9 cellular contexts compared by ENCODE assay signal in the genomic region with DNA sequence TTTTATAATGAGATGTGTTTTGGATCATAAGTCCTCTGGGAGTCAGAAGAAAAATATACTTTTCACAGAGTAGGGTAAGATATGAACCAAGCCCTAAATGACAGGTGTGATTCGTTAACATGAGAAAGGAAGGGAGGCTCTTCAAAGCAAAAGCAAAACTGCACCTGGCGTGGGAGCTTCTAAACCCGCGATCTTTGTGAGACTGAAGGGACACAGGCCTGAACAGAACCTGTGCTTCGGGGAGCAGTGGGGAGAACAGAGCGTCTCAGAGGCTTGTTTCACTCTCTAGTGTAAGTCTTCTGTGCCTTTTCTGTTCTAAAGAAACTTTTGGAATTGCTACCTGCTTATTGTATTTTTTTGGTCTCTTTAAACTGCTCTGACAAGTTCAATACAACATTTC. TPM values are rescaled to one million over a fixed set of nuclear protein-coding genes. Genes with fewer than 3 reads are reported as not detected.
A peak's percentile ranks its signal among the peaks of the same experiment; 100 is the strongest.
DNase-seq lines count a peak whose midpoint lies in the region; ATAC-seq, FAIRE-seq and TF ChIP-seq lines count a peak whose summit lies in the region.
"Had no signal": no experiment of that assay in that cellular context is flagged by ENCODE, and none has a peak within 500 bp of the region (broad histone marks: within the 10 kb centered on the region; RNA-seq: fewer than 3 reads in every experiment).

No MANE protein-coding gene starts in this region.

- peak; percentile 55 for DNase-seq in GM18507 (ENCODE audit: extremely low spot score, insufficient read length, low read depth)
- no peak for DNase-seq in left colon
- DNase-seq in KBM-7 = no peak
- DNase-seq in superior temporal gyrus (ENCODE audit: extremely low spot score) = no peak

- ATAC-seq in GM21367 (IDR thresholded peaks at IDR 0.05; ENCODE audit: unreplicated experiment) (peak; percentile 98), HG03432 (IDR thresholded peaks at IDR 0.05; ENCODE audit: unreplicated experiment) (peak; percentile 92), left colon (no peak), gastroesophageal sphincter (no peak)

- no peaks in the 10 kb centered on the region for H3K27me3 Mint-ChIP-seq in activated naive CD4-positive, alpha-beta T cell treated with anti-CD3 and anti-CD28 coated beads, Interleukin-2, amount 50 U/mL, for 24 hours

- peaks cover 0 to 74% of the 10 kb centered on the region in 2 donors for H3K36me3 ChIP-seq in gastroesophageal sphincter
- H3K36me3 ChIP-seq: right atrium auricular region had no signal

- H3K27ac ChIP-seq in gastroesophageal sphincter = no peak overlapping the region
- H3K27ac ChIP-seq: right atrium auricular region had no signal

- H3K4me1 ChIP-seq in gastroesophageal sphincter = no peaks in the 10 kb centered on the region
- H3K4me1 ChIP-seq: right atrium auricular region had no signal

- no peak for TF ChIP-seq POLR2A in gastroesophageal sphincter (IDR thresholded peaks at IDR 0.05)

- H3K4me3 ChIP-seq in gastroesophageal sphincter = no peak overlapping the region
- H3K4me3 ChIP-seq: right atrium auricular region had no signal

- FAIRE-seq in GM18507 (lab: Jason Lieb, UNC) = peak; percentile 92

- no peaks in the 10 kb centered on the region for H3K9me3 ChIP-seq in gastroesophageal sphincter
- H3K9me3 ChIP-seq: right atrium auricular region had no signal

- H3K27me3 ChIP-seq in gastroesophageal sphincter = no peaks in the 10 kb centered on the region
- H3K27me3 ChIP-seq: right atrium auricular region had no signal

- no peaks in the 10 kb centered on the region for H3K4me1 Mint-ChIP-seq in activated naive CD4-positive, alpha-beta T cell treated with anti-CD3 and anti-CD28 coated beads, Interleukin-2, amount 50 U/mL, for 24 hours

- no peak for TF ChIP-seq CTCF in gastroesophageal sphincter (IDR thresholded peaks at IDR 0.05)

- 80 to 82% methylated on average over 4 to 6 of the region's 6 CpGs for WGBS in gastroesophageal sphincter (ENCODE audit: low coverage in 1 of 2), 2 donors

- no peaks in the 10 kb centered on the region for H3K9me3 Mint-ChIP-seq in activated naive CD4-positive, alpha-beta T cell treated with anti-CD3 and anti-CD28 coated beads, Interleukin-2, amount 50 U/mL, for 24 hours

- in situ Hi-C loops in KBM-7 (cut with MboI; ENCODE audit: low pct_unique_long_range_greater_than_20kb, low sequenced_read_pairs) = no loop called here

- H3K27ac Mint-ChIP-seq in activated naive CD4-positive, alpha-beta T cell treated with anti-CD3 and anti-CD28 coated beads, Interleukin-2, amount 50 U/mL, for 24 hours = no peak overlapping the region

- intact Hi-C loops in left colon (cut with DNase I, micrococcal nuclease) = no loop called here

- TF ChIP-seq EP300 in gastroesophageal sphincter (IDR thresholded peaks at IDR 0.05) = no peak

- peak overlapping the region; percentile 37 for H3K4me3 Mint-ChIP-seq in activated naive CD4-positive, alpha-beta T cell treated with anti-CD3 and anti-CD28 coated beads, Interleukin-2, amount 50 U/mL, for 24 hours

- no peaks in the 10 kb centered on the region for H3K36me3 Mint-ChIP-seq in activated naive CD4-positive, alpha-beta T cell treated with anti-CD3 and anti-CD28 coated beads, Interleukin-2, amount 50 U/mL, for 24 hours

RNA-seq across cellular contexts. Expression of a gene that starts 30.2 kb away (rescaled TPM):
- 10 to 100 TPM; 40.9 to 49.5 TPM for total RNA-seq in left colon
- total RNA-seq in gastroesophageal sphincter = 10 to 100 TPM; 25.6 to 44.7 (median 32.5) TPM

RNA-seq across cellular contexts. Expression of a gene that starts 56.6 kb away (rescaled TPM):
- total RNA-seq in left colon = 10 to 100 TPM; 15.2 to 18.4 TPM
- total RNA-seq in gastroesophageal sphincter = 10 to 100 TPM; 24.9 to 39.8 (median 32.7) TPM

Comparison
In these comparisons a context has a peak if more than half of its experiments do, and no peak if none do; other contexts are left out.
1. ATAC-seq: peak in GM21367 (single experiment) and HG03432 (single experiment); none in left colon (single experiment) and gastroesophageal sphincter (single experiment).